ENCODE assay signal across 8 cellular contexts in the genomic region with DNA sequence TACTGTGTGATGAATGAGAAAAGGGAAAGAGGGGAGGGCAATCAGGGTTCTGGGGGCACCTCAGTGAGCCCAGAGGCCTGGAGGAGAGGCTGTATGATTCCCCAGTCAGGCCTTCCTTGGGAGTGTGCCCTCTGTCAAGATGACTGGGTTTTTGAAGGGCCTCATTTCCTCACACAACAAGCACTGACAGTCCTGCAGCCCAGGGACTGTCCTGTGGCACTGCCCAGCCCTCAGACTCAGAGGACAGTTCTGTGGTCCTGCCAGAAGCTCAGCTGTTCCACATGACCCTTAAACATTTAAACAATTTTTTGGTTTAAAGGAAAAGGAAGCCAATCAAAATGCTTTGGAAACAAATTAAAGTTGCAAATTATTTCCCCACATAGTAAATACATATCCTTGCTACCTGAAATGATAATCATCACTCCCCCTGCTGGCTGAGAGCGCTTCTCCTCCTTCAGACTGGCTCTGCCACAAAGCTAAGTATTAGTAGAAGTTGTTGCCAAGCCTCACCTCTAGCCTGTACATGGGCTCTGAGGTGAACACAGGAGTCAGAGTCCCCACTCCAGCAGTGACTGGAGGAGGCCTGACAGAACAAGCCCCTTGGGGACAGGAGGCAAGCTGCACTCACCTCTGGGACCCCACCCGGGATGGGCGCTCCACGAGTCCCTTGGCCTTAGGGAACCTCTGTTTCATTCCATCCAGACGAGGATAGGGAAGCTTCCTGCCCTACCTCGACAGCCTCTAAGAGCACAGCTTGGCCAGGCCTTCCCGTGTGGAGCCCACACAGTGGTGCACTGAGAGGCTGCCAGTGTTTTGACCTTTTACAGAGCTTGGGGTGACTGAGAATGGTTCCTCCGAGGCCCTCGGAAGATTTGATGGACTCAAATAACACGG.
DNase-seq lines count a peak whose midpoint lies in the region; ATAC-seq and TF ChIP-seq lines count a peak whose summit lies in the region.

No MANE protein-coding gene starts in this region.

- no peaks in the 10 kb centered on the region for H3K9me2 ChIP-seq in HCT116 (ENCODE audit: insufficient read depth)

- no peak overlapping the region for H2AFZ ChIP-seq in HCT116 (ENCODE audit: low read depth, low read length, poor library complexity, severe bottlenecking)

- no peak overlapping the region for H3K27ac Mint-ChIP-seq in T-cell

- H3K9me3 ChIP-seq in HCT116 (ENCODE audit: control insufficient read depth in 1 of 2, insufficient read depth in 1 of 2, low read depth in 1 of 2, low read length in 2 of 2) = peaks cover 4 to 8% of the 10 kb centered on the region in 2 experiments; a peak in 2 of 4 replicates
- peaks cover 17% of the 10 kb centered on the region for H3K9me3 ChIP-seq in mucosa of descending colon

- no peak overlapping the region for H3K4me2 ChIP-seq in HCT116 (ENCODE audit: low read length)

- peak; percentile 43 for DNase-seq in COLO668 (lab: John Stamatoyannopoulos, UW; ENCODE audit: unreplicated experiment)
- peak; percentile 16 for DNase-seq in HCT116 (ENCODE audit: low read depth, low spot score)
- DNase-seq in T-cell = peak in 29 of 34 experiments; percentile 15 to 62 (median 42)
- DNase-seq in dermis blood vessel endothelial cell = peak; percentile 72
- DNase-seq in mucosa of descending colon = peak in 2 of 3 donors; percentile 54 to 88
- DNase-seq in LoVo (ENCODE audit: low spot score) = no peak
- DNase-seq in NCI-H187 treated with DMSO at 0.1 percent for 48 hours (lab: John Stamatoyannopoulos, UW) = no peak

- H3K27me3 ChIP-seq in HCT116 (ENCODE audit: insufficient read depth, low read length) = no peaks in the 10 kb centered on the region

- H3K4me3 ChIP-seq in HCT116 (replicated peaks in 1 of 2; ENCODE audit: low read depth in 1 of 2, low read length in 2 of 2) (no peak overlapping the region), mucosa of descending colon (no peak overlapping the region)

- H4K20me1 ChIP-seq in HCT116 (ENCODE audit: insufficient read depth) = no peaks in the 10 kb centered on the region

- POLR2A ChIA-PET in HCT116 (lab: Charles Lee) (no interaction called here), T-cell (lab: Charles Lee) (interaction anchor here in 1 of 2 donors (0.6 kb wide), 1 partner anchor 90 kb away, joined by 3 read pairs; no protein-coding TSS in a partner anchor)

- peaks cover 0 to 6% (median 4%) of the 10 kb centered on the region in 3 donors for H3K4me1 Mint-ChIP-seq in T-cell

- no peak for TF ChIP-seq POLR2A in HCT116 (IDR thresholded peaks at IDR 0.05; ENCODE audit: borderline replicate concordance, extremely low read depth, insufficient read depth, insufficient read length)

- H3K4me3 Mint-ChIP-seq in T-cell = no peak overlapping the region

- no peaks in the 10 kb centered on the region for H3K36me3 ChIP-seq in HCT116 (ENCODE audit: control insufficient read depth in 1 of 2, insufficient read depth in 2 of 2, low read length in 2 of 2)
- H3K36me3 ChIP-seq in mucosa of descending colon (ENCODE audit: low read depth) = no peaks in the 10 kb centered on the region

- peaks cover 11 to 16% (median 12%) of the 10 kb centered on the region in 3 donors for H3K9me3 Mint-ChIP-seq in T-cell

- ATAC-seq in HCT116 (peak; percentile 92), T-cell (replicated peaks in 1 of 4) (peak; percentile 34 to 66 (median 61)), mucosa of descending colon (peak; percentile 70), HG03159 (IDR thresholded peaks at IDR 0.05; ENCODE audit: unreplicated experiment) (no peak)

- H3K4me1 ChIP-seq in HCT116 (ENCODE audit: control insufficient read depth in 1 of 2, insufficient read depth in 2 of 2, low read length in 2 of 2) (no peaks in the 10 kb centered on the region), mucosa of descending colon (ENCODE audit: low read depth) (no peaks in the 10 kb centered on the region)

- CTCF ChIA-PET in HCT116 (lab: Charles Lee) = interaction anchor here (0.6 to 2.7 kb wide), 8 partner anchors 9 to 330 kb away, joined by 3 to 9 read pairs (median 3); no protein-coding TSS in a partner anchor
- CTCF ChIA-PET in T-cell (lab: Charles Lee) = interaction anchor here (0.6 to 1.2 kb wide), 6 partner anchors 10 to 407 kb away, joined by 3 to 7 read pairs (median 4); no protein-coding TSS in a partner anchor

- TF ChIP-seq RAD21 in HCT116 (IDR thresholded peaks at IDR 0.05; ENCODE audit: low read depth) = peak; percentile 62

- H3K27ac ChIP-seq in HCT116 (ENCODE audit: low read depth, low read length) = no peak overlapping the region

- RAD21 ChIA-PET in HCT116 (lab: Charles Lee; ENCODE audit: low non-redundant PET in 1 of 2, low total read pairs in 2 of 2, uncharacterized antibody in 2 of 2, unreplicated experiment in 2 of 2) = no interaction called here

- no TSS peak for BruUV-seq in HCT116 (replicated peaks; lab: Mats Ljungman, UMichigan)

- TF ChIP-seq CTCF in HCT116 (IDR thresholded peaks at IDR 0.05 in 2 of 3, conservative IDR thresholded peaks at IDR 0.05 in 1 of 3; ENCODE audit: borderline replicate concordance in 1 of 3, insufficient read depth in 1 of 3, low read depth in 2 of 3, low read length in 2 of 3) = peak; percentile 42 to 66 (median 60); a peak in 5 of 6 replicates
- peak; percentile 12 for TF ChIP-seq CTCF in mucosa of descending colon (IDR thresholded peaks at IDR 0.05)

- H3K36me3 Mint-ChIP-seq in T-cell = peaks cover 50% of the 10 kb centered on the region

- no peaks in the 10 kb centered on the region for H3K79me2 ChIP-seq in HCT116 (ENCODE audit: insufficient read depth, low read length)

- H3K9ac ChIP-seq in HCT116 (ENCODE audit: low read length) = no peak overlapping the region

- no peaks in the 10 kb centered on the region for H3K27me3 Mint-ChIP-seq in T-cell

- intact Hi-C loops in HCT116 (cut with micrococcal nuclease) = loop anchor here (2.0 kb wide), 1 partner anchor 365 kb away; no protein-coding TSS in a partner anchor
- intact Hi-C loops in mucosa of descending colon (cut with DNase I, micrococcal nuclease) = loop anchor here in 1 of 2 donors (10.0 kb wide), 1 partner anchor 267 kb away; no protein-coding TSS in a partner anchor

TF ChIP-seq in HCT116, 20 proteins besides CTCF, POLR2A, EP300 and RAD21:
- TF ChIP-seq SRF (IDR thresholded peaks at IDR 0.05; ENCODE audit: low read depth) = no peak
- no peak for TF ChIP-seq EZH2 (IDR thresholded peaks at IDR 0.05)
- no peak for TF ChIP-seq MAX (IDR thresholded peaks at IDR 0.05)
- TF ChIP-seq, protein P1, sequence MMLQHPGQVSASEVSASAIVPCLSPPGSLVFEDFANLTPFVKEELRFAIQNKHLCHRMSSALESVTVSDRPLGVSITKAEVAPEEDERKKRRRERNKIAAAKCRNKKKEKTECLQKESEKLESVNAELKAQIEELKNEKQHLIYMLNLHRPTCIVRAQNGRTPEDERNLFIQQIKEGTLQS (IDR thresholded peaks at IDR 0.05) = no peak
- no peak for TF ChIP-seq EGR1 (IDR thresholded peaks at IDR 0.05; ENCODE audit: low read depth)
- TF ChIP-seq YY1 (IDR thresholded peaks at IDR 0.05; ENCODE audit: extremely low read depth, insufficient replicate concordance, low read depth, low read length) = no peak

Comparison
In these comparisons a context has a peak if more than half of its experiments do, and no peak if none do; other contexts are left out.
1. DNase-seq: peak in COLO668 (single experiment), HCT116 (single experiment), T-cell (29 of 34), dermis blood vessel endothelial cell (single experiment) and mucosa of descending colon (2 of 3); none in LoVo (single experiment) and NCI-H187 treated with DMSO at 0.1 percent for 48 hours (single experiment).